21 cellular contexts compared by ENCODE assay signal in genomic region chr17:73622381-73622780, GRCh38. TPM values are rescaled to one million over a fixed set of nuclear protein-coding genes. Genes with fewer than 3 reads are reported as not detected.
DNase-seq lines count a peak whose midpoint lies in the region; ATAC-seq, FAIRE-seq and TF ChIP-seq lines count a peak whose summit lies in the region.
"Had no signal": no experiment of that assay in that cellular context is flagged by ENCODE, and none has a peak within 500 bp of the region (broad histone marks: within the 10 kb centered on the region; RNA-seq: fewer than 3 reads in every experiment).

No MANE protein-coding gene starts in this region.

- TF ChIP-seq EP300 in HepG2 (IDR thresholded peaks at IDR 0.05; ENCODE audit: low read depth in 2 of 2, low read length in 2 of 2) (no peak), HepG2 (CRISPR knock-in tag; IDR thresholded peaks at IDR 0.05; ENCODE audit: borderline replicate concordance) (no peak)

- H4K20me1 ChIP-seq in HepG2 (ENCODE audit: insufficient read depth, low read length) = no peaks in the 10 kb centered on the region
- H4K20me1 ChIP-seq in PC-9 (ENCODE audit: insufficient read depth) = no peaks in the 10 kb centered on the region

- H3K9me3 ChIP-seq in cardiac muscle cell (ENCODE audit: low read depth) = no peaks in the 10 kb centered on the region
- peaks cover 6% of the 10 kb centered on the region; the same call in 1 of the 2 replicates for H3K9me3 ChIP-seq in HepG2 (ENCODE audit: low read length)
- H3K9me3 ChIP-seq in PC-9 (ENCODE audit: insufficient read depth, low read depth) = no peaks in the 10 kb centered on the region
- H3K9me3 ChIP-seq: HAP-1 had no signal

- H3K9me3 Mint-ChIP-seq in memory B cell = peaks cover 4% of the 10 kb centered on the region

- H3K4me2 ChIP-seq in HepG2 (ENCODE audit: low read depth, low read length) (no peak overlapping the region), PC-9 (no peak overlapping the region)

- H3K36me3 Mint-ChIP-seq in memory B cell = peaks cover 5% of the 10 kb centered on the region
- H3K36me3 Mint-ChIP-seq: CD4-positive, CD25-positive, alpha-beta regulatory T cell had no signal

- no peaks in the 10 kb centered on the region for H3F3A ChIP-seq in PC-9 (ENCODE audit: insufficient read depth, low read depth)

- H3K27me3 ChIP-seq in cardiac muscle cell (no peaks in the 10 kb centered on the region), HepG2 (ENCODE audit: control insufficient read depth in 1 of 2, insufficient read depth in 2 of 2, low read length in 2 of 2) (peaks cover 0 to 49% of the 10 kb centered on the region in 2 experiments; a peak in 3 of 5 replicates), PC-9 (ENCODE audit: insufficient read depth, low read depth) (peaks cover 85% of the 10 kb centered on the region)

- 22% methylated on average over 3 of the region's 3 CpGs for whole genome bisulfite sequencing in HepG2 (ENCODE audit: low lambda C conversion rate)

- H3K4me1 ChIP-seq in cardiac muscle cell (ENCODE audit: low read depth) (peaks cover 57% of the 10 kb centered on the region), HepG2 (ENCODE audit: insufficient read depth, low read length) (no peaks in the 10 kb centered on the region), PC-9 (replicated peaks; ENCODE audit: insufficient read depth) (no peaks in the 10 kb centered on the region)
- H3K4me1 ChIP-seq: HAP-1 had no signal

- no peak overlapping the region for H3K4me3 ChIP-seq in cardiac muscle cell
- no peak overlapping the region for H3K4me3 ChIP-seq in HepG2 (replicated peaks in 1 of 3; ENCODE audit: insufficient read depth in 1 of 3, low read depth in 2 of 3, low read length in 3 of 3)
- H3K4me3 ChIP-seq in PC-9 = no peak overlapping the region
- H3K4me3 ChIP-seq: GM12878, HAP-1 had no signal

- H3K9me2 ChIP-seq in PC-9 (ENCODE audit: insufficient read depth) = no peaks in the 10 kb centered on the region

- H3K79me2 ChIP-seq in HepG2 (ENCODE audit: insufficient read depth, low read length) (no peaks in the 10 kb centered on the region), PC-9 (ENCODE audit: low read depth) (no peaks in the 10 kb centered on the region)

- intact Hi-C loops in Right ventricle myocardium inferior (cut with DNase I) = no loop called here
- intact Hi-C loops in HepG2 (cut with micrococcal nuclease; ENCODE audit: unreplicated experiment) = no loop called here
- intact Hi-C loops in PC-9 (cut with micrococcal nuclease; ENCODE audit: unreplicated experiment) = no loop called here

- BruUV-seq in HepG2 (replicated peaks; lab: Mats Ljungman, UMichigan) = no TSS peak
- BruUV-seq in PC-9 (replicated peaks; lab: Mats Ljungman, UMichigan) = no TSS peak

- no peak overlapping the region for H2AFZ ChIP-seq in HepG2 (ENCODE audit: low read length)
- no peak overlapping the region for H2AFZ ChIP-seq in PC-9

- no peak for TF ChIP-seq POLR2A in HepG2 (IDR thresholded peaks at IDR 0.05; ENCODE audit: insufficient read depth in 1 of 2, low read depth in 2 of 2, low read length in 2 of 2)

- TF ChIP-seq RAD21 in HepG2 (CRISPR knock-in tag; IDR thresholded peaks at IDR 0.05) = no peak

- no peaks in the 10 kb centered on the region for H3K27me3 Mint-ChIP-seq in memory B cell

- FAIRE-seq in HepG2 (lab: Jason Lieb, UNC) = no peak
- FAIRE-seq: GM12878, GM19239 had no signal

- no peaks in the 10 kb centered on the region for H3K36me3 ChIP-seq in cardiac muscle cell
- no peaks in the 10 kb centered on the region for H3K36me3 ChIP-seq in HepG2 (replicated peaks in 1 of 2; ENCODE audit: control insufficient read depth in 1 of 2, insufficient read depth in 2 of 2, low read length in 2 of 2)
- no peaks in the 10 kb centered on the region for H3K36me3 ChIP-seq in PC-9 (ENCODE audit: low read depth)
- H3K36me3 ChIP-seq: HAP-1 had no signal

- no peak overlapping the region for H3K4me3 Mint-ChIP-seq in memory B cell
- H3K4me3 Mint-ChIP-seq: CD4-positive, CD25-positive, alpha-beta regulatory T cell; CD8-positive, alpha-beta memory T cell had no signal

- no peak overlapping the region for H3K9ac ChIP-seq in HepG2 (ENCODE audit: insufficient read depth, low read depth, low read length)

- POLR2A ChIA-PET in HepG2 (lab: Yijun Ruan, JAX) = no interaction called here
- POLR2A ChIA-PET in PC-9 (lab: Charles Lee; ENCODE audit: unreplicated experiment) = no interaction called here

- in situ Hi-C loops in HepG2 (cut with HindIII; ENCODE audit: extremely low pct_ligation_motif_present, low pct_unique_long_range_greater_than_20kb) = no loop called here

- H3K27ac Mint-ChIP-seq in memory B cell = peak overlapping the region; percentile 31
- H3K27ac Mint-ChIP-seq: CD4-positive, CD25-positive, alpha-beta regulatory T cell had no signal

- CTCF ChIA-PET in HepG2 (lab: Yijun Ruan, JAX; ENCODE audit: low intra/inter-chr PET ratio, low total read pairs) = no interaction called here
- CTCF ChIA-PET in PC-9 (lab: Charles Lee) = no interaction called here

- DNase-seq in cardiac muscle cell (ENCODE audit: low read depth in 1 of 2, low spot score in 1 of 2) = no peak
- no peak for DNase-seq in Right ventricle myocardium inferior (ENCODE audit: missing footprints)
- no peak for DNase-seq in memory B cell (ENCODE audit: low spot score in 2 of 2)
- peak; percentile 46 for DNase-seq in putamen (ENCODE audit: low spot score)
- DNase-seq in stimulated activated naive CD4-positive, alpha-beta T cell treated with Interleukin-2 at 50 U/mL for 16 hours (lab: John Stamatoyannopoulos, UW) = no peak
- no peak for DNase-seq in HepG2 (ENCODE audit: low spot score)
- no peak for DNase-seq in PC-9
- DNase-seq: 8988T; C1 segment of cervical spinal cord; CD4-positive, CD25-positive, alpha-beta regulatory T cell; CD8-positive, alpha-beta memory T cell; COR-L47; DMS 273 treated with DMSO at 0.1 percent for 48 hours; DMS53; DND-41; EL; IMR-90 had no signal

- TF ChIP-seq CTCF in cardiac muscle cell (IDR thresholded peaks at IDR 0.05; ENCODE audit: low read depth, low read length) (no peak), HepG2 (CRISPR knock-in tag; IDR thresholded peaks at IDR 0.05) (no peak), PC-9 (conservative IDR thresholded peaks at IDR 0.05) (no peak)

- H3K27ac ChIP-seq in cardiac muscle cell (peak overlapping the region; percentile 38), HepG2 (ENCODE audit: extremely low read length, insufficient read depth, low read length) (no peak overlapping the region), PC-9 (no peak overlapping the region)
- H3K27ac ChIP-seq: HL-60 had no signal

- H3K4me1 Mint-ChIP-seq in memory B cell = peaks cover 30% of the 10 kb centered on the region
- H3K4me1 Mint-ChIP-seq: CD4-positive, CD25-positive, alpha-beta regulatory T cell; CD8-positive, alpha-beta memory T cell had no signal

- ATAC-seq in Right ventricle myocardium inferior (no peak), memory B cell (ENCODE audit: low read depth) (no peak), HepG2 (no peak)
- ATAC-seq: GM12878 had no signal

TF ChIP-seq in HepG2, 621 proteins besides CTCF, POLR2A, EP300 and RAD21 (continues in another document):
- TF ChIP-seq ZNF296 (CRISPR knock-in tag; conservative IDR thresholded peaks at IDR 0.05) = no peak
- TF ChIP-seq ZNF414 (CRISPR knock-in tag; IDR thresholded peaks at IDR 0.05) = no peak
- TF ChIP-seq SCMH1 (CRISPR knock-in tag; IDR thresholded peaks at IDR 0.05; ENCODE audit: borderline replicate concordance) = no peak
- no peak for TF ChIP-seq HIVEP1 (CRISPR knock-in tag; IDR thresholded peaks at IDR 0.05)
- TF ChIP-seq DBP (CRISPR knock-in tag; IDR thresholded peaks at IDR 0.05; ENCODE audit: not compliant biosample characterization) = no peak

RNA-seq across cellular contexts. Expression of gene SDK2, which starts 21.9 kb away (rescaled TPM):
- 36.8 and 46.8 TPM in 2 replicates for total RNA-seq in cardiac muscle cell
- 11.8 and 14.2 TPM in 2 replicates for polyA plus RNA-seq in cardiac muscle cell
- 1.6 TPM for total RNA-seq in Right ventricle myocardium inferior
- total RNA-seq in HepG2 (2016; rRNA removed; fragmentation: Illumina TruSeq; extraction: Trizol) = not detected in 2 replicates
- total RNA-seq in HepG2 (2016; cell fraction: cytosol; rRNA removed; fragmentation: Illumina TruSeq; extraction: Trizol; ENCODE audit: low read depth) = 0.18 TPM in 1 of 2 replicates, not detected in the other
- not detected in 2 replicates for total RNA-seq in HepG2 (2016; cell fraction: insoluble cytoplasmic fraction; rRNA removed; fragmentation: Illumina TruSeq; extraction: Trizol)
- total RNA-seq in HepG2 (2016; cell fraction: membrane; rRNA removed; fragmentation: Illumina TruSeq; extraction: Trizol) = not detected in 2 replicates
- total RNA-seq in HepG2 (2016; cell fraction: nucleus; rRNA removed; fragmentation: Illumina TruSeq; extraction: Trizol) = not detected in 2 replicates
- polyA plus RNA-seq in HepG2 (2011; rRNA removed) = not detected in 2 replicates
- not detected in 2 replicates for polyA plus RNA-seq in HepG2 (2011; cell fraction: cytosol; rRNA removed)
- not detected in 2 replicates for polyA plus RNA-seq in HepG2 (2011; cell fraction: nucleus; rRNA removed)
- polyA plus RNA-seq in HepG2 (2012) = not detected in 2 replicates
- polyA plus RNA-seq in HepG2 (2016; cell fraction: cytosol; fragmentation: Illumina TruSeq; extraction: Trizol; ENCODE audit: low read depth) = not detected in 2 replicates
- polyA plus RNA-seq in HepG2 (2016; cell fraction: insoluble cytoplasmic fraction; fragmentation: Illumina TruSeq; extraction: Trizol; ENCODE audit: low read depth) = not detected in 2 replicates
- not detected in 2 replicates for polyA plus RNA-seq in HepG2 (2016; cell fraction: membrane; fragmentation: Illumina TruSeq; extraction: Trizol; ENCODE audit: low read depth)
- not detected in 2 replicates for polyA plus RNA-seq in HepG2 (2016; cell fraction: nucleus; fragmentation: Illumina TruSeq; extraction: Trizol; ENCODE audit: insufficient read depth, low read depth)
- not detected in 2 replicates for polyA minus RNA-seq in HepG2 (2011; rRNA and poly(A)+ RNA removed; ENCODE audit: low replicate concordance)
- not detected in 2 replicates for polyA minus RNA-seq in HepG2 (2011; cell fraction: cytosol; rRNA and poly(A)+ RNA removed)
- not detected in 2 replicates for polyA minus RNA-seq in HepG2 (2011; cell fraction: nucleus; rRNA and poly(A)+ RNA removed)
- 0.04 TPM in 1 of 2 replicates, not detected in the other for total RNA-seq in PC-9 (2021)

Comparison
In these comparisons a context has a peak if more than half of its experiments do, and no peak if none do; other contexts are left out.
1. RNA of gene SDK2, which starts 21.9 kb away (total RNA-seq): 36.8 to 46.8 TPM in cardiac muscle cell; 1.6 TPM in Right ventricle myocardium inferior (single experiment), 0.04 TPM in PC-9 and 0.18 TPM in HepG2; every median in the first group is over 10 times any median in the second.